14 cellular contexts compared by ENCODE assay signal in genomic region chr5:135993248-135993893, GRCh38. TPM values are rescaled to one million over a fixed set of nuclear protein-coding genes. Genes with fewer than 3 reads are reported as not detected.
DNase-seq lines count a peak whose midpoint lies in the region; TF ChIP-seq lines count a peak whose summit lies in the region.
"Had no signal": no experiment of that assay in that cellular context is flagged by ENCODE, and none has a peak within 500 bp of the region (broad histone marks: within the 10 kb centered on the region; RNA-seq: fewer than 3 reads in every experiment).

No MANE protein-coding gene starts in this region.

- DNase-seq in adipocyte (ENCODE audit: low read depth) = peak; percentile 63
- no peak for DNase-seq in hepatocyte (ENCODE audit: low spot score)
- no peak for DNase-seq in stomach
- DNase-seq in COLO668 (lab: John Stamatoyannopoulos, UW; ENCODE audit: unreplicated experiment) = no peak
- DNase-seq in SHP77 treated with DMSO at 0.1 percent for 48 hours (lab: John Stamatoyannopoulos, UW) = no peak
- DNase-seq in activated CD4-positive, alpha-beta T cell treated with anti-CD3 and anti-CD28 coated beads, Interleukin-2, amount 50 U/mL, for 1 hour = no peak
- DNase-seq: activated effector memory CD4-positive, alpha-beta T cell treated with Interleukin-2 at 50 U/mL for 16 hours; Calu3; caudate nucleus; NCI-H2081; stimulated activated CD4-positive, alpha-beta T cell treated with anti-CD3 and anti-CD28 coated beads, Interleukin-4, amount 100 ng/mL, for 24 hours; stimulated activated naive CD4-positive, alpha-beta T cell treated with Interleukin-2 at 50 U/mL for 16 hours had no signal

- peak overlapping the region; percentile 49 for H3K9ac ChIP-seq in adipocyte (ENCODE audit: low read length)

- H3K27ac ChIP-seq in HEK293 (ENCODE audit: extremely low read depth, low read depth, low read length) = 0 out of 2 replicates have a peak overlapping the region, but pooled peaks have one; percentile 25
- H3K27ac ChIP-seq in hepatocyte = peak overlapping the region; percentile 79
- peak overlapping the region in 4 of 5 donors; percentile 36 to 73 (median 62) for H3K27ac ChIP-seq in stomach

- POLR2A ChIA-PET in HEK293 (lab: Yijun Ruan, JAX) = interaction anchor here (0.8 to 1.6 kb wide), 2 partner anchors 9 to 65 kb away, joined by 3 to 10 read pairs; no protein-coding TSS in a partner anchor

- H3K4me2 ChIP-seq in hepatocyte = peak overlapping the region; percentile 15

- TF ChIP-seq CTCF in HEK293 (tag by site-specific recombination; IDR thresholded peaks at IDR 0.05) (no peak), hepatocyte (IDR thresholded peaks at IDR 0.05; ENCODE audit: poor library complexity) (no peak), stomach (IDR thresholded peaks at IDR 0.05) (no peak)

- TF ChIP-seq EP300 in stomach (IDR thresholded peaks at IDR 0.05) = no peak

- H2AFZ ChIP-seq in hepatocyte = no peak overlapping the region

- no peaks in the 10 kb centered on the region for H3K9me3 ChIP-seq in HEK293 (ENCODE audit: control insufficient read depth, insufficient read depth, low read depth, low read length)
- H3K9me3 ChIP-seq in adipocyte (ENCODE audit: control insufficient read depth, low read length) = no peaks in the 10 kb centered on the region
- H3K9me3 ChIP-seq in hepatocyte (ENCODE audit: low read depth) = no peaks in the 10 kb centered on the region
- H3K9me3 ChIP-seq in stomach = no peaks in the 10 kb centered on the region

- H3K9me2 ChIP-seq in hepatocyte (replicated peaks; ENCODE audit: insufficient read depth) = no peaks in the 10 kb centered on the region

- intact Hi-C loops in stomach (cut with DNase I; ENCODE audit: low total_unique reads) = no loop called here

- H4K20me1 ChIP-seq in hepatocyte (ENCODE audit: insufficient read depth, poor library complexity, severe bottlenecking) = no peaks in the 10 kb centered on the region

- H3K36me3 ChIP-seq in HEK293 (ENCODE audit: control insufficient read depth in 2 of 2, insufficient read depth in 1 of 2, low read length in 2 of 2) (no peaks in the 10 kb centered on the region), adipocyte (ENCODE audit: control insufficient read depth, insufficient read depth, low read length, severe bottlenecking) (no peaks in the 10 kb centered on the region), hepatocyte (replicated peaks; ENCODE audit: insufficient read depth, low read depth) (no peaks in the 10 kb centered on the region), stomach (no peaks in the 10 kb centered on the region)

- no peak for TF ChIP-seq POLR2A in stomach (IDR thresholded peaks at IDR 0.05)

- no peaks in the 10 kb centered on the region for H3K4me1 ChIP-seq in HEK293 (ENCODE audit: control insufficient read depth, insufficient read depth, low read length)
- H3K4me1 ChIP-seq in adipocyte (ENCODE audit: control insufficient read depth, insufficient read depth, low read length) = peaks cover 38% of the 10 kb centered on the region
- H3K4me1 ChIP-seq in hepatocyte (ENCODE audit: insufficient read depth) = peaks cover 17% of the 10 kb centered on the region
- peaks cover 0 to 19% (median 9%) of the 10 kb centered on the region in 4 donors for H3K4me1 ChIP-seq in stomach

- H3K4me3 ChIP-seq in HEK293 (ENCODE audit: low read depth, low read length) (no peak overlapping the region), adipocyte (ENCODE audit: low read length) (peak overlapping the region; percentile 18), hepatocyte (no peak overlapping the region), stomach (no peak overlapping the region)

- H3K79me2 ChIP-seq in hepatocyte = no peaks in the 10 kb centered on the region

- WGBS in hepatocyte (ENCODE audit: low lambda C conversion rate, missing lambda C conversion rate) = 51% methylated on average over 8 of the region's 8 CpGs
- 67 to 77% (median 71%) methylated on average over 8 of the region's 8 CpGs for WGBS in stomach, 5 donors

- H3K27me3 ChIP-seq in adipocyte (replicated peaks; ENCODE audit: control insufficient read depth, insufficient read depth, low read length) = no peaks in the 10 kb centered on the region
- H3K27me3 ChIP-seq in hepatocyte = no peaks in the 10 kb centered on the region
- H3K27me3 ChIP-seq in stomach = peaks cover 0 to 5% (median 0%) of the 10 kb centered on the region in 3 donors

- CTCF ChIA-PET in HEK293 (lab: Yijun Ruan, JAX) = interaction anchor here (0.6 to 2.5 kb wide), 7 partner anchors 15 to 142 kb away, joined by 3 to 14 read pairs (median 4); no protein-coding TSS in a partner anchor

TF ChIP-seq in HEK293, 187 proteins besides CTCF, POLR2A, EP300 and RAD21:
- TF ChIP-seq SP2 (tag by site-specific recombination; IDR thresholded peaks at IDR 0.05) = no peak
- TF ChIP-seq ZNF473 (tag by site-specific recombination; IDR thresholded peaks at IDR 0.05) = no peak
- TF ChIP-seq KLF1 (tag by site-specific recombination; IDR thresholded peaks at IDR 0.05) = no peak
- TF ChIP-seq ZNF707 (tag by site-specific recombination; IDR thresholded peaks at IDR 0.05) = no peak
- TF ChIP-seq ZNF624 (tag by site-specific recombination; IDR thresholded peaks at IDR 0.05) = no peak
- no peak for TF ChIP-seq ZNF580 (tag by site-specific recombination; IDR thresholded peaks at IDR 0.05)
- TF ChIP-seq KLF16 (tag by site-specific recombination; IDR thresholded peaks at IDR 0.05) = no peak
- TF ChIP-seq GLIS2 (tag by site-specific recombination; IDR thresholded peaks at IDR 0.05) = no peak
- TF ChIP-seq ZFHX2 (tag by site-specific recombination; conservative IDR thresholded peaks at IDR 0.05) = no peak
- TF ChIP-seq HOXA7 (CRISPR knock-in tag; IDR thresholded peaks at IDR 0.05; ENCODE audit: borderline replicate concordance) = no peak
- no peak for TF ChIP-seq EGR2 (tag by site-specific recombination; IDR thresholded peaks at IDR 0.05; ENCODE audit: low read depth)
- TF ChIP-seq OVOL3 (tag by site-specific recombination; IDR thresholded peaks at IDR 0.05) = no peak
- TF ChIP-seq TCF7L2 (IDR thresholded peaks at IDR 0.05; ENCODE audit: borderline replicate concordance, low read depth, low read length) = no peak

RNA-seq across cellular contexts. Expression of gene TGFBI, which starts 35.4 kb away (rescaled TPM):
- 316 and 401 TPM in 2 replicates for total RNA-seq in hepatocyte
- 396 and 509 TPM in 2 replicates for polyA plus RNA-seq in hepatocyte
- 100 to 1,000 TPM in 1 of 5 donors, 10 to 100 TPM in 4; 24.5 to 180 (median 70.1) TPM for total RNA-seq in stomach
- polyA plus RNA-seq in stomach = 100 to 1,000 TPM in 1 of 3 donors, 10 to 100 TPM in 2; 43.5 to 116 (median 54.4) TPM

RNA-seq across cellular contexts. Expression of gene LECT2, which starts 38.6 kb away (rescaled TPM):
- 25.0 and 29.6 TPM in 2 replicates for total RNA-seq in hepatocyte
- 6.3 and 12.3 TPM in 2 replicates for polyA plus RNA-seq in hepatocyte
- total RNA-seq in stomach = not detected
- not detected for polyA plus RNA-seq in stomach
- total RNA-seq: Calu3, LHCN-M2 had no signal

Comparison
In these comparisons a context has a peak if more than half of its experiments do, and no peak if none do; other contexts are left out.
1. H3K27ac ChIP-seq: peak in every context shown above with its lines; median percentile 79 in hepatocyte; 62 in stomach; 25 in HEK293.
2. RNA of gene LECT2, which starts 38.6 kb away (total RNA-seq): 25.0 to 29.6 TPM in hepatocyte; not detected in stomach; every median in the first group is over 10 times any median in the second.